Comparison of ENCODE assay signal across 29 cellular contexts in genomic region chr3:159625594-159625993, GRCh38.
"Had no signal": no experiment of that assay in that cellular context is flagged by ENCODE, and none has a peak within 500 bp of the region (broad histone marks: within the 10 kb centered on the region; RNA-seq: fewer than 3 reads in every experiment).

No MANE protein-coding gene starts in this region.

- H3K9me3 ChIP-seq: stomach, suprapubic skin, testis, thoracic aorta, thyroid gland, tibial artery, tibial nerve, transverse colon, upper lobe of left lung, upper lobe of right lung, uterus, vagina had no signal

- H3K4me1 ChIP-seq: suprapubic skin, testis, thyroid gland, tibial nerve, upper lobe of right lung, uterus, vagina had no signal

- H3K27ac ChIP-seq: stomach, suprapubic skin, testis, thoracic aorta, thyroid gland, tibial artery, tibial nerve, transverse colon, upper lobe of left lung, upper lobe of right lung, uterus, vagina had no signal

- H3K36me3 ChIP-seq: stomach, suprapubic skin, thoracic aorta, thyroid gland, tibial artery, tibial nerve, transverse colon, upper lobe of left lung, upper lobe of right lung, uterus, vagina had no signal

- H3K27me3 ChIP-seq: stomach, suprapubic skin, testis, thyroid gland, tibial artery, tibial nerve, transverse colon, upper lobe of left lung, upper lobe of right lung, uterus, vagina had no signal

- H3K4me1 Mint-ChIP-seq: stimulated activated effector memory CD8-positive, alpha-beta T cell treated with anti-CD3 and anti-CD28 coated beads, Interleukin-12 subunit alpha, Interleukin-12 subunit beta, amount 100 ng/mL, for 72 hours; stimulated activated memory B cell treated with anti-CD40 and anti-IgM and Interleukin-4, amounts not matched to agents 10 μg/mL and 1 μg/mL and 100 μg/mL, for 72 hours; stimulated activated naive B cell treated with anti-CD40 and anti-IgM and Interleukin-4, amounts not matched to agents 10 μg/mL and 1 μg/mL and 100 μg/mL, for 72 hours; stimulated activated naive CD8-positive, alpha-beta T cell treated with anti-CD3 and anti-CD28 coated beads, Interleukin-15, amount 100 ng/mL, for 72 hours had no signal

- H3K4me3 ChIP-seq: stomach, suprapubic skin, testis, thoracic aorta, thyroid gland, tibial artery, tibial nerve, transverse colon, upper lobe of left lung, upper lobe of right lung, uterus, vagina had no signal

- H3K27me3 Mint-ChIP-seq: stimulated activated memory B cell treated with anti-CD40 and anti-IgM and Interleukin-4, amounts not matched to agents 10 μg/mL and 1 μg/mL and 100 μg/mL, for 72 hours; stimulated activated naive CD8-positive, alpha-beta T cell treated with anti-CD3 and anti-CD28 coated beads, Interleukin-15, amount 100 ng/mL, for 72 hours had no signal

- FAIRE-seq: urothelium cell line had no signal

- H3K36me3 Mint-ChIP-seq: stimulated activated effector memory CD8-positive, alpha-beta T cell treated with anti-CD3 and anti-CD28 coated beads, Interleukin-12 subunit alpha, Interleukin-12 subunit beta, amount 100 ng/mL, for 72 hours; stimulated activated memory B cell treated with anti-CD40 and anti-IgM and Interleukin-4, amounts not matched to agents 10 μg/mL and 1 μg/mL and 100 μg/mL, for 72 hours; stimulated activated naive B cell treated with anti-CD40 and anti-IgM and Interleukin-4, amounts not matched to agents 10 μg/mL and 1 μg/mL and 100 μg/mL, for 72 hours; type B pancreatic cell had no signal

- DNase-seq: stimulated activated CD4-positive, alpha-beta T cell treated with anti-CD3 and anti-CD28 coated beads, Interleukin-2, amount 100 ng/mL, for 48 hours; stimulated activated CD4-positive, alpha-beta T cell treated with anti-CD3 and anti-CD28 coated beads, Interleukin-4, amount 100 ng/mL, for 1 hour; stimulated activated CD4-positive, alpha-beta T cell treated with anti-CD3 and anti-CD28 coated beads, Interleukin-4, amount 100 ng/mL, for 24 hours; stimulated activated CD4-positive, alpha-beta T cell treated with anti-CD3 and anti-CD28 coated beads, Interleukin-4, amount 100 ng/mL, for 4 hours; stimulated activated CD8-positive, alpha-beta memory T cell treated with anti-CD3 and anti-CD28 coated beads, Interleukin-4, amount 100 ng/mL, for 48 hours; stimulated activated naive B cell treated with anti-CD40 and anti-IgM and Interleukin-4, amounts not matched to agents 10 μg/mL and 1 μg/mL and 100 μg/mL, for 72 hours; stimulated activated naive CD4-positive, alpha-beta T cell; stimulated activated naive CD4-positive, alpha-beta T cell treated with Interleukin-2 at 50 U/mL for 16 hours; stimulated activated naive CD8-positive, alpha-beta T cell treated with anti-CD3 and anti-CD28 coated beads, Interleukin-15, amount 100 ng/mL, for 72 hours; stimulated activated naive CD8-positive, alpha-beta T cell treated with anti-CD3 and anti-CD28 coated beads, Interleukin-15, Interleukin-2, amounts not matched to agents 100 U/mL and 50 U/mL, for 24 hours; stomach; substantia nigra; testis; thyroid gland; tibial artery; transverse colon; trophoblast cell; upper lobe of left lung; upper lobe of right lung; uterus had no signal

- ATAC-seq: stimulated activated effector memory CD8-positive, alpha-beta T cell treated with anti-CD3 and anti-CD28 coated beads, Interleukin-12 subunit alpha, Interleukin-12 subunit beta, amount 100 ng/mL, for 72 hours; stimulated activated memory B cell treated with anti-CD40 and anti-IgM and Interleukin-4, amounts not matched to agents 10 μg/mL and 1 μg/mL and 100 μg/mL, for 72 hours; stimulated activated naive B cell treated with anti-CD40 and anti-IgM and Interleukin-4, amounts not matched to agents 10 μg/mL and 1 μg/mL and 100 μg/mL, for 72 hours; stimulated activated naive CD8-positive, alpha-beta T cell treated with anti-CD3 and anti-CD28 coated beads, Interleukin-15, amount 100 ng/mL, for 72 hours; stimulated activated naive CD8-positive, alpha-beta T cell treated with anti-CD3 and anti-CD28 coated beads, Interleukin-15, Interleukin-2, amounts not matched to agents 100 U/mL and 50 U/mL, for 24 hours; upper lobe of right lung had no signal

- H3K27ac Mint-ChIP-seq: stimulated activated effector memory CD8-positive, alpha-beta T cell treated with anti-CD3 and anti-CD28 coated beads, Interleukin-12 subunit alpha, Interleukin-12 subunit beta, amount 100 ng/mL, for 72 hours; stimulated activated memory B cell treated with anti-CD40 and anti-IgM and Interleukin-4, amounts not matched to agents 10 μg/mL and 1 μg/mL and 100 μg/mL, for 72 hours; stimulated activated naive B cell treated with anti-CD40 and anti-IgM and Interleukin-4, amounts not matched to agents 10 μg/mL and 1 μg/mL and 100 μg/mL, for 72 hours; stimulated activated naive CD8-positive, alpha-beta T cell treated with anti-CD3 and anti-CD28 coated beads, Interleukin-15, amount 100 ng/mL, for 72 hours; stimulated activated naive CD8-positive, alpha-beta T cell treated with anti-CD3 and anti-CD28 coated beads, Interleukin-15, Interleukin-2, amounts not matched to agents 100 ng/mL and 50 ng/mL, for 24 hours; type B pancreatic cell had no signal

- H3K4me3 Mint-ChIP-seq: stimulated activated effector memory CD8-positive, alpha-beta T cell treated with anti-CD3 and anti-CD28 coated beads, Interleukin-12 subunit alpha, Interleukin-12 subunit beta, amount 100 ng/mL, for 72 hours; stimulated activated memory B cell treated with anti-CD40 and anti-IgM and Interleukin-4, amounts not matched to agents 10 μg/mL and 1 μg/mL and 100 μg/mL, for 72 hours; stimulated activated naive B cell treated with anti-CD40 and anti-IgM and Interleukin-4, amounts not matched to agents 10 μg/mL and 1 μg/mL and 100 μg/mL, for 72 hours; stimulated activated naive CD8-positive, alpha-beta T cell treated with anti-CD3 and anti-CD28 coated beads, Interleukin-15, amount 100 ng/mL, for 72 hours; stimulated activated naive CD8-positive, alpha-beta T cell treated with anti-CD3 and anti-CD28 coated beads, Interleukin-15, Interleukin-2, amounts not matched to agents 100 ng/mL and 50 ng/mL, for 24 hours; type B pancreatic cell had no signal
